28 cellular contexts compared by ENCODE assay signal in genomic region chr2:175628243-175628642, GRCh38.
"Had no signal": no experiment of that assay in that cellular context is flagged by ENCODE, and none has a peak within 500 bp of the region (broad histone marks: within the 10 kb centered on the region; RNA-seq: fewer than 3 reads in every experiment).

No MANE protein-coding gene starts in this region.

- H3K9me3 ChIP-seq: stomach, suprapubic skin, testis, thoracic aorta, thyroid gland, tibial artery, tibial nerve, transverse colon, upper lobe of left lung, upper lobe of right lung, uterus, vagina had no signal

- H3K27ac Mint-ChIP-seq: stimulated activated effector memory CD8-positive, alpha-beta T cell treated with anti-CD3 and anti-CD28 coated beads, Interleukin-12 subunit alpha, Interleukin-12 subunit beta, amount 100 ng/mL, for 72 hours; stimulated activated memory B cell treated with anti-CD40 and anti-IgM and Interleukin-4, amounts not matched to agents 10 μg/mL and 1 μg/mL and 100 μg/mL, for 72 hours; stimulated activated naive B cell treated with anti-CD40 and anti-IgM and Interleukin-4, amounts not matched to agents 10 μg/mL and 1 μg/mL and 100 μg/mL, for 72 hours; stimulated activated naive CD8-positive, alpha-beta T cell treated with anti-CD3 and anti-CD28 coated beads, Interleukin-15, amount 100 ng/mL, for 72 hours; stimulated activated naive CD8-positive, alpha-beta T cell treated with anti-CD3 and anti-CD28 coated beads, Interleukin-15, Interleukin-2, amounts not matched to agents 100 ng/mL and 50 ng/mL, for 24 hours; type B pancreatic cell had no signal

- H3K36me3 ChIP-seq: stomach, suprapubic skin, thoracic aorta, thyroid gland, tibial artery, tibial nerve, transverse colon, upper lobe of left lung, upper lobe of right lung, uterus, vagina had no signal

- H3K9me3 Mint-ChIP-seq: stimulated activated effector memory CD8-positive, alpha-beta T cell treated with anti-CD3 and anti-CD28 coated beads, Interleukin-12 subunit alpha, Interleukin-12 subunit beta, amount 100 ng/mL, for 72 hours; stimulated activated memory B cell treated with anti-CD40 and anti-IgM and Interleukin-4, amounts not matched to agents 10 μg/mL and 1 μg/mL and 100 μg/mL, for 72 hours; stimulated activated naive CD8-positive, alpha-beta T cell treated with anti-CD3 and anti-CD28 coated beads, Interleukin-15, amount 100 ng/mL, for 72 hours; stimulated activated naive CD8-positive, alpha-beta T cell treated with anti-CD3 and anti-CD28 coated beads, Interleukin-15, Interleukin-2, amounts not matched to agents 100 ng/mL and 50 ng/mL, for 24 hours had no signal

- DNase-seq: stimulated activated CD4-positive, alpha-beta T cell treated with anti-CD3 and anti-CD28 coated beads, Interleukin-2, amount 100 ng/mL, for 48 hours; stimulated activated CD4-positive, alpha-beta T cell treated with anti-CD3 and anti-CD28 coated beads, Interleukin-4, amount 100 ng/mL, for 1 hour; stimulated activated CD4-positive, alpha-beta T cell treated with anti-CD3 and anti-CD28 coated beads, Interleukin-4, amount 100 ng/mL, for 24 hours; stimulated activated CD4-positive, alpha-beta T cell treated with anti-CD3 and anti-CD28 coated beads, Interleukin-4, amount 100 ng/mL, for 4 hours; stimulated activated CD8-positive, alpha-beta memory T cell treated with anti-CD3 and anti-CD28 coated beads, Interleukin-4, amount 100 ng/mL, for 48 hours; stimulated activated naive B cell treated with anti-CD40 and anti-IgM and Interleukin-4, amounts not matched to agents 10 μg/mL and 1 μg/mL and 100 μg/mL, for 72 hours; stimulated activated naive CD4-positive, alpha-beta T cell; stimulated activated naive CD4-positive, alpha-beta T cell treated with Interleukin-2 at 50 U/mL for 16 hours; stimulated activated naive CD8-positive, alpha-beta T cell treated with anti-CD3 and anti-CD28 coated beads, Interleukin-15, amount 100 ng/mL, for 72 hours; stimulated activated naive CD8-positive, alpha-beta T cell treated with anti-CD3 and anti-CD28 coated beads, Interleukin-15, Interleukin-2, amounts not matched to agents 100 U/mL and 50 U/mL, for 24 hours; stomach; substantia nigra; testis; thyroid gland; tibial artery; transverse colon; trophoblast cell; upper lobe of left lung; upper lobe of right lung; uterus had no signal

- H3K27me3 Mint-ChIP-seq: stimulated activated memory B cell treated with anti-CD40 and anti-IgM and Interleukin-4, amounts not matched to agents 10 μg/mL and 1 μg/mL and 100 μg/mL, for 72 hours had no signal

- H3K4me1 ChIP-seq: stomach, suprapubic skin, testis, tibial artery, tibial nerve, upper lobe of left lung, upper lobe of right lung, uterus had no signal

- H3K4me1 Mint-ChIP-seq: stimulated activated effector memory CD8-positive, alpha-beta T cell treated with anti-CD3 and anti-CD28 coated beads, Interleukin-12 subunit alpha, Interleukin-12 subunit beta, amount 100 ng/mL, for 72 hours; stimulated activated memory B cell treated with anti-CD40 and anti-IgM and Interleukin-4, amounts not matched to agents 10 μg/mL and 1 μg/mL and 100 μg/mL, for 72 hours; stimulated activated naive B cell treated with anti-CD40 and anti-IgM and Interleukin-4, amounts not matched to agents 10 μg/mL and 1 μg/mL and 100 μg/mL, for 72 hours; stimulated activated naive CD8-positive, alpha-beta T cell treated with anti-CD3 and anti-CD28 coated beads, Interleukin-15, amount 100 ng/mL, for 72 hours had no signal

- ATAC-seq: stimulated activated effector memory CD8-positive, alpha-beta T cell treated with anti-CD3 and anti-CD28 coated beads, Interleukin-12 subunit alpha, Interleukin-12 subunit beta, amount 100 ng/mL, for 72 hours; stimulated activated memory B cell treated with anti-CD40 and anti-IgM and Interleukin-4, amounts not matched to agents 10 μg/mL and 1 μg/mL and 100 μg/mL, for 72 hours; stimulated activated naive B cell treated with anti-CD40 and anti-IgM and Interleukin-4, amounts not matched to agents 10 μg/mL and 1 μg/mL and 100 μg/mL, for 72 hours; stimulated activated naive CD8-positive, alpha-beta T cell treated with anti-CD3 and anti-CD28 coated beads, Interleukin-15, amount 100 ng/mL, for 72 hours; stimulated activated naive CD8-positive, alpha-beta T cell treated with anti-CD3 and anti-CD28 coated beads, Interleukin-15, Interleukin-2, amounts not matched to agents 100 U/mL and 50 U/mL, for 24 hours; upper lobe of right lung had no signal

- H3K27ac ChIP-seq: stomach, suprapubic skin, testis, thoracic aorta, thyroid gland, tibial artery, tibial nerve, transverse colon, upper lobe of left lung, upper lobe of right lung, uterus, vagina had no signal

- H3K4me3 ChIP-seq: stomach, suprapubic skin, testis, thoracic aorta, thyroid gland, tibial artery, tibial nerve, transverse colon, upper lobe of left lung, upper lobe of right lung, uterus, vagina had no signal

- H3K27me3 ChIP-seq: suprapubic skin, testis, thyroid gland, tibial artery, tibial nerve, transverse colon, upper lobe of left lung, upper lobe of right lung, uterus, vagina had no signal

- H3K4me3 Mint-ChIP-seq: stimulated activated effector memory CD8-positive, alpha-beta T cell treated with anti-CD3 and anti-CD28 coated beads, Interleukin-12 subunit alpha, Interleukin-12 subunit beta, amount 100 ng/mL, for 72 hours; stimulated activated memory B cell treated with anti-CD40 and anti-IgM and Interleukin-4, amounts not matched to agents 10 μg/mL and 1 μg/mL and 100 μg/mL, for 72 hours; stimulated activated naive B cell treated with anti-CD40 and anti-IgM and Interleukin-4, amounts not matched to agents 10 μg/mL and 1 μg/mL and 100 μg/mL, for 72 hours; stimulated activated naive CD8-positive, alpha-beta T cell treated with anti-CD3 and anti-CD28 coated beads, Interleukin-15, amount 100 ng/mL, for 72 hours; stimulated activated naive CD8-positive, alpha-beta T cell treated with anti-CD3 and anti-CD28 coated beads, Interleukin-15, Interleukin-2, amounts not matched to agents 100 ng/mL and 50 ng/mL, for 24 hours; type B pancreatic cell had no signal

- H3K36me3 Mint-ChIP-seq: stimulated activated effector memory CD8-positive, alpha-beta T cell treated with anti-CD3 and anti-CD28 coated beads, Interleukin-12 subunit alpha, Interleukin-12 subunit beta, amount 100 ng/mL, for 72 hours; stimulated activated memory B cell treated with anti-CD40 and anti-IgM and Interleukin-4, amounts not matched to agents 10 μg/mL and 1 μg/mL and 100 μg/mL, for 72 hours; stimulated activated naive B cell treated with anti-CD40 and anti-IgM and Interleukin-4, amounts not matched to agents 10 μg/mL and 1 μg/mL and 100 μg/mL, for 72 hours; type B pancreatic cell had no signal
